ENCODE assay signal across 13 cellular contexts in genomic region chr13:99467764-99468163, GRCh38. TPM values are rescaled to one million over a fixed set of nuclear protein-coding genes. Genes with fewer than 3 reads are reported as not detected.
DNase-seq lines count a peak whose midpoint lies in the region; TF ChIP-seq lines count a peak whose summit lies in the region.
"Had no signal": no experiment of that assay in that cellular context is flagged by ENCODE, and none has a peak within 500 bp of the region (broad histone marks: within the 10 kb centered on the region; RNA-seq: fewer than 3 reads in every experiment).

No MANE protein-coding gene starts in this region.

- H3K79me2 ChIP-seq in smooth muscle cell (ENCODE audit: low read depth) = no peaks in the 10 kb centered on the region

- H3K4me3 ChIP-seq in fibroblast of mammary gland (ENCODE audit: control insufficient read depth, low read depth, low read length) (no peak overlapping the region), smooth muscle cell (no peak overlapping the region), esophagus muscularis mucosa (no peak overlapping the region)

- H3K36me3 ChIP-seq in smooth muscle cell (ENCODE audit: low read depth) (no peaks in the 10 kb centered on the region), esophagus muscularis mucosa (no peaks in the 10 kb centered on the region)

- H3F3A ChIP-seq in smooth muscle cell (ENCODE audit: low read depth) = no peaks in the 10 kb centered on the region

- H3K27ac ChIP-seq in RWPE1 = no peak overlapping the region
- peak overlapping the region; percentile 14 for H3K27ac ChIP-seq in smooth muscle cell (ENCODE audit: low read depth)
- H3K27ac ChIP-seq in esophagus muscularis mucosa (replicated peaks in 1 of 4) = no peak overlapping the region
- no peak overlapping the region for H3K27ac ChIP-seq in substantia nigra (ENCODE audit: low read depth, low read length, poor library complexity, severe bottlenecking)
- H3K27ac ChIP-seq: HL-60 had no signal

- H3K36me3 Mint-ChIP-seq in progenitor cell of endocrine pancreas (ENCODE audit: insufficient read depth) = no peaks in the 10 kb centered on the region

- no peak for TF ChIP-seq POLR2A in esophagus muscularis mucosa (IDR thresholded peaks at IDR 0.05; ENCODE audit: low read depth)

- H3K4me1 Mint-ChIP-seq in progenitor cell of endocrine pancreas (ENCODE audit: low read depth) = no peaks in the 10 kb centered on the region

- H2AFZ ChIP-seq in smooth muscle cell (ENCODE audit: low read depth) = no peak overlapping the region

- H3K9me3 Mint-ChIP-seq in progenitor cell of endocrine pancreas (ENCODE audit: low read depth) = peaks cover 8% of the 10 kb centered on the region
- H3K9me3 Mint-ChIP-seq: T-helper 2 cell treated with Interferon-gamma antibody and Interleukin-4, amounts not matched to agents 5 μg/mL and 100 μg/mL, for 36 hours had no signal

- peak overlapping the region; percentile 17 for H3K4me2 ChIP-seq in smooth muscle cell

- no peak overlapping the region for H3K9ac ChIP-seq in smooth muscle cell (ENCODE audit: low read depth)

- CTCF ChIA-PET in RWPE1 (lab: Yijun Ruan, JAX) = interaction anchor here (0.6 to 1.1 kb wide), 3 partner anchors 31 to 1066 kb away, joined by 3 to 6 read pairs (median 4); no protein-coding TSS in a partner anchor

- DNase-seq in NCI-H2107 treated with DMSO at 0.1 percent for 48 hours (lab: John Stamatoyannopoulos, UW; ENCODE audit: unreplicated experiment) = peak; percentile 60
- no peak for DNase-seq in NCI-H2107 (lab: John Stamatoyannopoulos, UW)
- peak; percentile 16 for DNase-seq in RWPE1 (ENCODE audit: low spot score)
- peak; percentile 81 for DNase-seq in fibroblast of mammary gland (ENCODE audit: low read depth)
- no peak for DNase-seq in smooth muscle cell (lab: John Stamatoyannopoulos, UW; ENCODE audit: unreplicated experiment)
- DNase-seq in esophagus muscularis mucosa (ENCODE audit: extremely low spot score) = no peak
- no peak for DNase-seq in substantia nigra (lab: John Stamatoyannopoulos, UW)
- DNase-seq in progenitor cell of endocrine pancreas (ENCODE audit: low spot score, unreplicated experiment) = no peak
- DNase-seq: ACHN; MM.1S; stimulated activated CD8-positive, alpha-beta memory T cell treated with anti-CD3 and anti-CD28 coated beads, Interleukin-4, amount 100 ng/mL, for 48 hours had no signal

- no peak overlapping the region for H3K27ac Mint-ChIP-seq in progenitor cell of endocrine pancreas
- H3K27ac Mint-ChIP-seq: T-helper 2 cell treated with Interferon-gamma antibody and Interleukin-4, amounts not matched to agents 5 μg/mL and 100 μg/mL, for 36 hours had no signal

- POLR2A ChIA-PET in RWPE1 (lab: Yijun Ruan, JAX; ENCODE audit: low non-redundant PET) = no interaction called here

- H3K27me3 ChIP-seq in smooth muscle cell (ENCODE audit: low read depth) (no peaks in the 10 kb centered on the region), esophagus muscularis mucosa (peaks cover 0 to 9% (median 0%) of the 10 kb centered on the region in 4 donors)

- no peak for TF ChIP-seq EP300 in esophagus muscularis mucosa (IDR thresholded peaks at IDR 0.05)

- intact Hi-C loops in esophagus muscularis mucosa (cut with DNase I) = no loop called here

- H3K4me3 Mint-ChIP-seq in progenitor cell of endocrine pancreas (ENCODE audit: low read depth) = no peak overlapping the region
- H3K4me3 Mint-ChIP-seq: T-helper 2 cell treated with Interferon-gamma antibody and Interleukin-4, amounts not matched to agents 5 μg/mL and 100 μg/mL, for 36 hours had no signal

- WGBS in smooth muscle cell (ENCODE audit: low lambda C conversion rate) = 41% methylated on average over 4 of the region's 4 CpGs
- WGBS in esophagus muscularis mucosa = 81% methylated on average over 4 of the region's 4 CpGs

- no peak for TF ChIP-seq CTCF in RWPE1 (conservative IDR thresholded peaks at IDR 0.05; ENCODE audit: low read depth)
- TF ChIP-seq CTCF in fibroblast of mammary gland (conservative IDR thresholded peaks at IDR 0.05; ENCODE audit: control insufficient read depth, insufficient read depth, low read depth, low read length) = no peak
- no peak for TF ChIP-seq CTCF in smooth muscle cell (IDR thresholded peaks at IDR 0.05; ENCODE audit: borderline replicate concordance, insufficient read depth, poor library complexity, severe bottlenecking)
- no peak for TF ChIP-seq CTCF in esophagus muscularis mucosa (IDR thresholded peaks at IDR 0.05)
- no peak for TF ChIP-seq CTCF in progenitor cell of endocrine pancreas (IDR thresholded peaks at IDR 0.05; ENCODE audit: unreplicated experiment)

- peaks cover 18% of the 10 kb centered on the region for H3K27me3 Mint-ChIP-seq in progenitor cell of endocrine pancreas

- H4K20me1 ChIP-seq in smooth muscle cell (ENCODE audit: low read depth) = no peaks in the 10 kb centered on the region

- H3K9me3 ChIP-seq in smooth muscle cell (replicated peaks; ENCODE audit: low read depth) (no peaks in the 10 kb centered on the region), esophagus muscularis mucosa (no peaks in the 10 kb centered on the region)

- H3K4me1 ChIP-seq in smooth muscle cell (ENCODE audit: low read depth) (no peaks in the 10 kb centered on the region), esophagus muscularis mucosa (no peaks in the 10 kb centered on the region)

RNA-seq across cellular contexts. Expression of gene TM9SF2, which starts 33.5 kb away (rescaled TPM):
- total RNA-seq in smooth muscle cell (272 and 332 TPM in 2 replicates), esophagus muscularis mucosa (10 to 100 TPM; 65.6 to 86.9 (median 71.8) TPM), progenitor cell of endocrine pancreas (109 and 112 TPM in 2 replicates)
- 170 and 195 TPM in 2 replicates for polyA plus RNA-seq in smooth muscle cell

Comparison
In these comparisons a context has a peak if more than half of its experiments do, and no peak if none do; other contexts are left out.
1. DNase-seq: peak in NCI-H2107 treated with DMSO at 0.1 percent for 48 hours (single experiment), RWPE1 (single experiment) and fibroblast of mammary gland (single experiment); none in NCI-H2107 (single experiment), smooth muscle cell (single experiment), esophagus muscularis mucosa (single experiment), substantia nigra (0 of 49) and progenitor cell of endocrine pancreas (single experiment).